In genomic region chr17:29179232-29180036, GRCh38 we compare ENCODE assay signal across 1 cellular context.
TF ChIP-seq lines count a peak whose summit lies in the region.

No MANE protein-coding gene starts in this region.

TF ChIP-seq in HepG2, 621 proteins besides CTCF, POLR2A, EP300 and RAD21 (continued from another document and continues in another):
- TF ChIP-seq, protein P1, sequence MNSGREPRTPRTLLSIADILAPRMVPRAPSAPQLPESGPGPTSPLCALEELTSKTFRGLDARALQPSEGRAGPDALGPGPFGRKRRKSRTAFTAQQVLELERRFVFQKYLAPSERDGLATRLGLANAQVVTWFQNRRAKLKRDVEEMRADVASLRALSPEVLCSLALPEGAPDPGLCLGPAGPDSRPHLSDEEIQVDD (CRISPR knock-in tag; IDR thresholded peaks at IDR 0.05; ENCODE audit: borderline replicate concordance): no peak
- TF ChIP-seq, protein P2, sequence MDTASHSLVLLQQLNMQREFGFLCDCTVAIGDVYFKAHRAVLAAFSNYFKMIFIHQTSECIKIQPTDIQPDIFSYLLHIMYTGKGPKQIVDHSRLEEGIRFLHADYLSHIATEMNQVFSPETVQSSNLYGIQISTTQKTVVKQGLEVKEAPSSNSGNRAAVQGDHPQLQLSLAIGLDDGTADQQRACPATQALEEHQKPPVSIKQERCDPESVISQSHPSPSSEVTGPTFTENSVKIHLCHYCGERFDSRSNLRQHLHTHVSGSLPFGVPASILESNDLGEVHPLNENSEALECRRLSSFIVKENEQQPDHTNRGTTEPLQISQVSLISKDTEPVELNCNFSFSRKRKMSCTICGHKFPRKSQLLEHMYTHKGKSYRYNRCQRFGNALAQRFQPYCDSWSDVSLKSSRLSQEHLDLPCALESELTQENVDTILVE (CRISPR knock-in tag; IDR thresholded peaks at IDR 0.05): 0 out of 2 replicates have a peak, but pooled peaks have one; percentile 45
- TF ChIP-seq ZNF275 (CRISPR knock-in tag; IDR thresholded peaks at IDR 0.05; ENCODE audit: borderline replicate concordance): no peak
- no peak for TF ChIP-seq ZNF17 (CRISPR knock-in tag; IDR thresholded peaks at IDR 0.05)
- TF ChIP-seq NCOA2 (CRISPR knock-in tag; IDR thresholded peaks at IDR 0.05): peak; percentile 51
- TF ChIP-seq, protein P3, sequence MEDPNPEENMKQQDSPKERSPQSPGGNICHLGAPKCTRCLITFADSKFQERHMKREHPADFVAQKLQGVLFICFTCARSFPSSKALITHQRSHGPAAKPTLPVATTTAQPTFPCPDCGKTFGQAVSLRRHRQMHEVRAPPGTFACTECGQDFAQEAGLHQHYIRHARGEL (CRISPR knock-in tag; IDR thresholded peaks at IDR 0.05): no peak
- no peak for TF ChIP-seq MBNL3 (CRISPR knock-in tag; conservative IDR thresholded peaks at IDR 0.05)
- TF ChIP-seq CREB3 (CRISPR knock-in tag; IDR thresholded peaks at IDR 0.05): no peak
- TF ChIP-seq, protein P4, sequence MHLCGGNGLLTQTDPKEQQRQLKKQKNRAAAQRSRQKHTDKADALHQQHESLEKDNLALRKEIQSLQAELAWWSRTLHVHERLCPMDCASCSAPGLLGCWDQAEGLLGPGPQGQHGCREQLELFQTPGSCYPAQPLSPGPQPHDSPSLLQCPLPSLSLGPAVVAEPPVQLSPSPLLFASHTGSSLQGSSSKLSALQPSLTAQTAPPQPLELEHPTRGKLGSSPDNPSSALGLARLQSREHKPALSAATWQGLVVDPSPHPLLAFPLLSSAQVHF (CRISPR knock-in tag; IDR thresholded peaks at IDR 0.05): no peak
- TF ChIP-seq SNAPC5 (CRISPR knock-in tag; IDR thresholded peaks at IDR 0.05; ENCODE audit: borderline replicate concordance): no peak
- TF ChIP-seq HNRNPH1 (optimal IDR thresholded peaks at IDR 0.05; ENCODE audit: low read depth, low read length): no peak
- TF ChIP-seq HNF1B (CRISPR knock-in tag; IDR thresholded peaks at IDR 0.05): peak; percentile 77; the same call in 1 of the 2 replicates
- TF ChIP-seq NFYB (CRISPR knock-in tag; IDR thresholded peaks at IDR 0.05): peak; percentile 67
- TF ChIP-seq KAT2B (IDR thresholded peaks at IDR 0.05; ENCODE audit: borderline replicate concordance, low read depth, low read length): no peak
- no peak for TF ChIP-seq ZNF207 (IDR thresholded peaks at IDR 0.05; ENCODE audit: borderline replicate concordance)
- TF ChIP-seq MED1 (CRISPR knock-in tag; IDR thresholded peaks at IDR 0.05): peak; percentile 72
- TF ChIP-seq MAF1 (CRISPR knock-in tag; IDR thresholded peaks at IDR 0.05; ENCODE audit: borderline replicate concordance): no peak
- peak; percentile 91 for TF ChIP-seq PATZ1 (CRISPR knock-in tag; IDR thresholded peaks at IDR 0.05)
- TF ChIP-seq POGZ (CRISPR knock-in tag; IDR thresholded peaks at IDR 0.05): no peak
- TF ChIP-seq ZNF30 (CRISPR knock-in tag; IDR thresholded peaks at IDR 0.05): no peak
- no peak for TF ChIP-seq ARID2 (CRISPR knock-in tag; IDR thresholded peaks at IDR 0.05; ENCODE audit: borderline replicate concordance)
- no peak for TF ChIP-seq CAMTA2 (CRISPR knock-in tag; IDR thresholded peaks at IDR 0.05; ENCODE audit: borderline replicate concordance)
- no peak for TF ChIP-seq HMG20A (CRISPR knock-in tag; IDR thresholded peaks at IDR 0.05; ENCODE audit: borderline replicate concordance)
- TF ChIP-seq, protein P5, sequence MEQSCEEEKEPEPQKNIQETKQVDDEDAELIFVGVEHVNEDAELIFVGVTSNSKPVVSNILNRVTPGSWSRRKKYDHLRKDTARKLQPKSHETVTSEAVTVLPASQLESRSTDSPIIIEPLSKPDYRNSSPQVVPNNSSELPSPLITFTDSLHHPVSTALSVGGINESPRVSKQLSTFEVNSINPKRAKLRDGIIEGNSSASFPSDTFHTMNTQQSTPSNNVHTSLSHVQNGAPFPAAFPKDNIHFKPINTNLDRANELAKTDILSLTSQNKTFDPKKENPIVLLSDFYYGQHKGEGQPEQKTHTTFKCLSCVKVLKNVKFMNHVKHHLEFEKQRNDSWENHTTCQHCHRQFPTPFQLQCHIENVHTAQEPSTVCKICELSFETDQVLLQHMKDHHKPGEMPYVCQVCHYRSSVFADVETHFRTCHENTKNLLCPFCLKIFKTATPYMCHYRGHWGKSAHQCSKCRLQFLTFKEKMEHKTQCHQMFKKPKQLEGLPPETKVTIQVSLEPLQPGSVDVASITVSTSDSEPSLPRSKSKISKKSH (CRISPR knock-in tag; IDR thresholded peaks at IDR 0.05; ENCODE audit: borderline replicate concordance): no peak
- TF ChIP-seq CCDC6 (CRISPR knock-in tag; IDR thresholded peaks at IDR 0.05): no peak; the same call in 1 of the 2 replicates
- no peak for TF ChIP-seq ZNF839 (CRISPR knock-in tag; IDR thresholded peaks at IDR 0.05; ENCODE audit: borderline replicate concordance)
- TF ChIP-seq TP53 (CRISPR knock-in tag; conservative IDR thresholded peaks at IDR 0.05): no peak
- peak; percentile 57; the same call in 1 of the 2 replicates for TF ChIP-seq STAT5B (CRISPR knock-in tag; IDR thresholded peaks at IDR 0.05)
- peak; percentile 62; the same call in 1 of the 2 replicates for TF ChIP-seq ZNF605 (CRISPR knock-in tag; IDR thresholded peaks at IDR 0.05)
- peak; percentile 57; the same call in 1 of the 2 replicates for TF ChIP-seq UBTF (CRISPR knock-in tag; IDR thresholded peaks at IDR 0.05)
- no peak for TF ChIP-seq POLR2AphosphoS2 (IDR thresholded peaks at IDR 0.05; ENCODE audit: low read depth, low read length)
- peak; percentile 58; the same call in 1 of the 2 replicates for TF ChIP-seq IRX3 (CRISPR knock-in tag; IDR thresholded peaks at IDR 0.05; ENCODE audit: borderline replicate concordance, low read depth)
- no peak for TF ChIP-seq ZNF761 (CRISPR knock-in tag; conservative IDR thresholded peaks at IDR 0.05)
- no peak for TF ChIP-seq ZNF253 (CRISPR knock-in tag; IDR thresholded peaks at IDR 0.05; ENCODE audit: borderline replicate concordance)
- peak; percentile 62 for TF ChIP-seq ZNF746 (CRISPR knock-in tag; IDR thresholded peaks at IDR 0.05)
- no peak for TF ChIP-seq ETV6 (CRISPR knock-in tag; conservative IDR thresholded peaks at IDR 0.05)
- TF ChIP-seq SP140L (CRISPR knock-in tag; IDR thresholded peaks at IDR 0.05; ENCODE audit: borderline replicate concordance): no peak
- TF ChIP-seq ARID5B (CRISPR knock-in tag; IDR thresholded peaks at IDR 0.05): peak; percentile 55; the same call in 1 of the 2 replicates
- TF ChIP-seq, protein P6, sequence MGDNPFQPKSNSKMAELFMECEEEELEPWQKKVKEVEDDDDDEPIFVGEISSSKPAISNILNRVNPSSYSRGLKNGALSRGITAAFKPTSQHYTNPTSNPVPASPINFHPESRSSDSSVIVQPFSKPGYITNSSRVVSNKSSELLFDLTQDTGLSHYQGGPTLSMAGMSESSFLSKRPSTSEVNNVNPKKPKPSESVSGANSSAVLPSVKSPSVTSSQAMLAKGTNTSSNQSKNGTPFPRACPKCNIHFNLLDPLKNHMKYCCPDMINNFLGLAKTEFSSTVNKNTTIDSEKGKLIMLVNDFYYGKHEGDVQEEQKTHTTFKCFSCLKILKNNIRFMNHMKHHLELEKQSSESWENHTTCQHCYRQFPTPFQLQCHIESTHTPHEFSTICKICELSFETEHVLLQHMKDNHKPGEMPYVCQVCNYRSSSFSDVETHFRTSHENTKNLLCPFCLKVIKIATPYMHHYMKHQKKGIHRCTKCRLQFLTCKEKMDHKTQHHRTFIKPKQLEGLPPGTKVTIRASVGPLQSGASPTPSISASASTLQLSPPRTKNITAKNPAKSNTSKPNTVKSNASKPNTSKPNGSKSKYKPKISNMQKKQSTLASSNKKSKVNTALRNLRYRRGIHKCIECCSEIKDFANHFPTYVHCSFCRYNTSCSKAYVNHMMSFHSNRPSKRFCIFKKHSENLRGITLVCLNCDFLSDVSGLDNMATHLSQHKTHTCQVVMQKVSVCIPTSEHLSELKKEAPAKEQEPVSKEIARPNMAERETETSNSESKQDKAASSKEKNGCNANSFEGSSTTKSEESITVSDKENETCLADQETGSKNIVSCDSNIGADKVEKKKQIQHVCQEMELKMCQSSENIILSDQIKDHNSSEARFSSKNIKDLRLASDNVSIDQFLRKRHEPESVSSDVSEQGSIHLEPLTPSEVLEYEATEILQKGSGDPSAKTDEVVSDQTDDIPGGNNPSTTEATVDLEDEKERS (CRISPR knock-in tag; IDR thresholded peaks at IDR 0.05): no peak
- TF ChIP-seq PCBP2 (optimal IDR thresholded peaks at IDR 0.05; ENCODE audit: low read depth, low read length, poor library complexity, severe bottlenecking): no peak
- TF ChIP-seq ZFP41 (CRISPR knock-in tag; IDR thresholded peaks at IDR 0.05; ENCODE audit: borderline replicate concordance): no peak
- no peak; the same call in 1 of the 2 replicates for TF ChIP-seq ZNF256 (CRISPR knock-in tag; conservative IDR thresholded peaks at IDR 0.05)
